In the genomic region with DNA sequence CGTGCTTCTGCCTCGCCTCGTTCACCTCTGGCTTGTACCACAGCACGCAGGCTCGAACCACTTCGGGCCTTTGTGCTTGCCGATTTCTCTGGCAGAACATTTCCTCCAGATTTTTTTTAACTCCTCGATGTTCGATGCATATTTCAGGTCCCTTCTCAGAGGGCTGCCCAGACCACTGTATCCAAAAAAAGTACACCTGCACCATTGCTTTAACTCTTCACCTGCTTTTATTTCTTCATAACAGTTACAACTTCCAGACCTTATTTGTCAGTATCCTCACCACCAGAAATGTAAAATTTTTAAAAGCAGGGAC, we compare ENCODE assay signal across 7 cellular contexts. TPM values are rescaled to one million over a fixed set of nuclear protein-coding genes. Genes with fewer than 3 reads are reported as not detected.
A peak's percentile ranks its signal among the peaks of the same experiment; 100 is the strongest.
DNase-seq lines count a peak whose midpoint lies in the region; ATAC-seq, FAIRE-seq and TF ChIP-seq lines count a peak whose summit lies in the region.

No MANE protein-coding gene starts in this region.

- H3F3A ChIP-seq in SU-DHL-6 (ENCODE audit: insufficient read depth) = peaks cover 32% of the 10 kb centered on the region

- H3K27me3 ChIP-seq in H7 (ENCODE audit: control insufficient read depth, insufficient read depth, low read length) (no peaks in the 10 kb centered on the region), SU-DHL-6 (ENCODE audit: low read length) (no peaks in the 10 kb centered on the region), skeletal muscle tissue (ENCODE audit: control insufficient read depth in 3 of 3, insufficient read depth in 3 of 3, low read length in 3 of 3) (no peaks in the 10 kb centered on the region)

- H3K4me3 Mint-ChIP-seq in glutamatergic neuron (ENCODE audit: unreplicated experiment) = peak overlapping the region; percentile 92

- no peak for ATAC-seq in HG02885 (IDR thresholded peaks at IDR 0.05; ENCODE audit: poor library complexity, unreplicated experiment)

- peaks cover 16% of the 10 kb centered on the region for H3K9me3 Mint-ChIP-seq in glutamatergic neuron (ENCODE audit: unreplicated experiment)

- H3K36me3 ChIP-seq in H7 (replicated peaks; ENCODE audit: control insufficient read depth, insufficient read depth, low read length) = no peaks in the 10 kb centered on the region
- peaks cover 5% of the 10 kb centered on the region; the same call in 1 of the 2 replicates for H3K36me3 ChIP-seq in SU-DHL-6 (ENCODE audit: low read length)
- H3K36me3 ChIP-seq in skeletal muscle tissue (ENCODE audit: control insufficient read depth in 3 of 3, insufficient read depth in 3 of 3, low read length in 3 of 3) = no peaks in the 10 kb centered on the region

- no peak for FAIRE-seq in urothelium cell line (lab: Jason Lieb, UNC)

- H3K79me2 ChIP-seq in SU-DHL-6 (ENCODE audit: insufficient read depth, low read length) = peaks cover 42% of the 10 kb centered on the region

- peaks cover 9 to 28% (median 26%) of the 10 kb centered on the region in 3 donors for H3K4me1 ChIP-seq in skeletal muscle tissue (ENCODE audit: control insufficient read depth in 3 of 3, insufficient read depth in 3 of 3, low read length in 3 of 3)

- H3K4me2 ChIP-seq in SU-DHL-6 (ENCODE audit: low read depth, low read length, poor library complexity, severe bottlenecking) = peak overlapping the region; percentile 97

- no peaks in the 10 kb centered on the region for H3K9me3 ChIP-seq in SU-DHL-6 (ENCODE audit: insufficient read depth, low read length)
- no peaks in the 10 kb centered on the region for H3K9me3 ChIP-seq in skeletal muscle tissue (ENCODE audit: control insufficient read depth in 3 of 3, low read length in 3 of 3)

- no peak for TF ChIP-seq CTCF in SU-DHL-6 (IDR thresholded peaks at IDR 0.05; ENCODE audit: insufficient read depth, low read length, poor library complexity, severe bottlenecking)
- TF ChIP-seq CTCF in glutamatergic neuron (IDR thresholded peaks at IDR 0.05; ENCODE audit: partially characterized antibody, unreplicated experiment) = no peak

- H4K20me1 ChIP-seq in SU-DHL-6 (ENCODE audit: low read depth, low read length) = peaks cover 19% of the 10 kb centered on the region

- H3K27ac Mint-ChIP-seq in glutamatergic neuron (ENCODE audit: unreplicated experiment) = peak overlapping the region; percentile 93

- H3K27ac ChIP-seq in SU-DHL-6 (ENCODE audit: low read depth, low read length) = peak overlapping the region; percentile 90
- H3K27ac ChIP-seq in skeletal muscle tissue (ENCODE audit: low read depth, low read length) = peak overlapping the region; percentile 94

- peak overlapping the region; percentile 92 for H3K9ac ChIP-seq in SU-DHL-6 (ENCODE audit: low read length)
- peak overlapping the region; percentile 74 to 98 (median 98) for H3K9ac ChIP-seq in skeletal muscle tissue (ENCODE audit: low read depth in 1 of 3, low read length in 3 of 3)

- H3K4me3 ChIP-seq in H7 (ENCODE audit: insufficient read depth, low read depth, low read length) (peak overlapping the region; percentile 94), SU-DHL-6 (ENCODE audit: insufficient read depth, low read length, poor library complexity, severe bottlenecking) (peak overlapping the region; percentile 91), skeletal muscle tissue (ENCODE audit: low read length in 3 of 3) (peak overlapping the region; percentile 94 to 99 (median 98))

- no peaks in the 10 kb centered on the region for H3K9me2 ChIP-seq in SU-DHL-6 (replicated peaks; ENCODE audit: insufficient read depth, low read length)

- peaks cover 12% of the 10 kb centered on the region for H3K4me1 Mint-ChIP-seq in glutamatergic neuron (ENCODE audit: low read depth, unreplicated experiment)

- DNase-seq in H7 = no peak
- no peak for DNase-seq in glutamatergic neuron
- DNase-seq in urothelium cell line (ENCODE audit: low spot score) = no peak
- DNase-seq in activated effector memory CD4-positive, alpha-beta T cell treated with Interleukin-2 at 50 U/mL for 16 hours = no peak

- H3K36me3 Mint-ChIP-seq in glutamatergic neuron (ENCODE audit: unreplicated experiment) = no peaks in the 10 kb centered on the region

- H3K27me3 Mint-ChIP-seq in glutamatergic neuron (ENCODE audit: unreplicated experiment) = peaks cover 18% of the 10 kb centered on the region

- peak overlapping the region; percentile 93 for H2AFZ ChIP-seq in SU-DHL-6 (ENCODE audit: low read depth, low read length, severe bottlenecking)

RNA-seq across cellular contexts. Expression of a gene that starts 1.3 kb away (rescaled TPM):
- total RNA-seq in H7 (2014; rRNA removed; shearing (Covaris generic)) = 55.1 and 82.3 TPM in 2 replicates
- total RNA-seq in glutamatergic neuron (ENCODE audit: unreplicated experiment) (36.7 TPM), skeletal muscle tissue (82.5 TPM)
